In the genomic region with DNA sequence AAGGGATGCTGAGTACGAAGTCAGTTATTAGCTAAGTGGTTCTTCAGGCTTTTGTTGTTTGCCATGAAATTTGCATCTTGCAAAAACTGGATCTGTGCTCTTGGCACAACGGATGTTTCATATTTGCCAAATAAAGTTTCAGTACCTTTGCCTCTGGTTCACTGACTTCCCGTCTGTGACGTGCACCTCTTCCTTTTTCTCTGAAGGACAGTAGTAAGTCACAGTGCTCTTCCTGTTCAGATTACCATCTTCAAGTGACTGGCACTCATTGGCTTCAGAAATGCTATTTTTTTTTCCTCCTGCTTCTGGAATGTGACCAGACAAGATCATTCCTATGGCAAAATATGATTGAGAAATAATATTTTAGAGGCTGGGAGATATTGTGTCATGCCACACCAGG, we compare ENCODE assay signal across 18 cellular contexts.
DNase-seq lines count a peak whose midpoint lies in the region; ATAC-seq and TF ChIP-seq lines count a peak whose summit lies in the region.
"Had no signal": no experiment of that assay in that cellular context is flagged by ENCODE, and none has a peak within 500 bp of the region (broad histone marks: within the 10 kb centered on the region; RNA-seq: fewer than 3 reads in every experiment).

No MANE protein-coding gene starts in this region.

- 55 to 67% methylated on average over 3 to 4 of the region's 4 CpGs for WGBS in transverse colon (ENCODE audit: low coverage in 1 of 2), 2 donors

- H3K4me3 ChIP-seq in transverse colon = no peak overlapping the region
- H3K4me3 ChIP-seq: uterus had no signal

- in situ Hi-C loops in transverse colon (cut with MboI; ENCODE audit: low pct_ligation_motif_present in 1 of 4, low pct_unique_long_range_greater_than_20kb in 1 of 4, low sequenced_read_pairs in 3 of 4) = loop anchor here in 2 of 4 donors (25.0 kb wide), 1 partner anchor 501 kb away; no protein-coding TSS in a partner anchor

- no peaks in the 10 kb centered on the region for H3K27me3 Mint-ChIP-seq in T-helper 17 cell
- H3K27me3 Mint-ChIP-seq: B cell had no signal

- intact Hi-C loops in transverse colon (cut with DNase I; ENCODE audit: low total_unique reads) = no loop called here

- TF ChIP-seq CTCF in transverse colon (IDR thresholded peaks at IDR 0.05) = no peak

- peak overlapping the region; percentile 91 for H3K27ac Mint-ChIP-seq in T-helper 17 cell
- H3K27ac Mint-ChIP-seq: B cell, endodermal cell, H9 had no signal

- DNase-seq in stimulated activated CD4-positive, alpha-beta T cell treated with anti-CD3 and anti-CD28 coated beads, Interleukin-15, amount 100 ng/mL, for 24 hours = peak; percentile 8
- DNase-seq in stimulated activated CD4-positive, alpha-beta T cell treated with anti-CD3 and anti-CD28 coated beads, Interleukin-4, amount 100 ng/mL, for 4 hours = no peak
- no peak for DNase-seq in T-helper 17 cell
- no peak for DNase-seq in transverse colon
- no peak for DNase-seq in NCI-H2107 (lab: John Stamatoyannopoulos, UW)
- DNase-seq: endodermal cell, H9, left colon, NCI-H1092 treated with DMSO at 0.1 percent for 48 hours, NCI-H774, small intestine, uterus had no signal

- H3K4me3 Mint-ChIP-seq in T-helper 17 cell = no peak overlapping the region
- H3K4me3 Mint-ChIP-seq: B cell, endodermal cell, H9, neural crest cell had no signal

- no peak for TF ChIP-seq POLR2A in transverse colon (IDR thresholded peaks at IDR 0.05)

- H3K4me1 ChIP-seq in transverse colon = peaks cover 0 to 4% (median 0%) of the 10 kb centered on the region in 4 donors
- H3K4me1 ChIP-seq: uterus had no signal

- no peaks in the 10 kb centered on the region for H3K36me3 ChIP-seq in transverse colon
- H3K36me3 ChIP-seq: uterus had no signal

- H3K9me3 ChIP-seq in T-helper 17 cell (ENCODE audit: control insufficient read depth, low read length, poor library complexity, severe bottlenecking) = no peaks in the 10 kb centered on the region
- no peaks in the 10 kb centered on the region for H3K9me3 ChIP-seq in transverse colon
- H3K9me3 ChIP-seq: uterus had no signal

- H3K36me3 Mint-ChIP-seq in T-helper 17 cell (ENCODE audit: low read depth) = peaks cover 2% of the 10 kb centered on the region

- H3K27me3 ChIP-seq in transverse colon = no peaks in the 10 kb centered on the region
- H3K27me3 ChIP-seq: uterus had no signal

- H3K27ac ChIP-seq in transverse colon = no peak overlapping the region
- H3K27ac ChIP-seq: uterus had no signal

- ATAC-seq in HG03103 (IDR thresholded peaks at IDR 0.05; ENCODE audit: low read depth, unreplicated experiment) = peak; percentile 73
- peak; percentile 88 for ATAC-seq in T-helper 17 cell
- ATAC-seq in HG02571 (IDR thresholded peaks at IDR 0.05; ENCODE audit: unreplicated experiment) = no peak
- no peak for ATAC-seq in GM19467 (IDR thresholded peaks at IDR 0.05; ENCODE audit: unreplicated experiment)
- ATAC-seq: left colon, SK-N-SH treated with all-trans-retinoic acid at 6 μM for 48 hours had no signal

- peaks cover 10% of the 10 kb centered on the region for H3K4me1 Mint-ChIP-seq in T-helper 17 cell
- H3K4me1 Mint-ChIP-seq: neural crest cell had no signal

- TF ChIP-seq EP300 in transverse colon (IDR thresholded peaks at IDR 0.05; ENCODE audit: low read depth) = no peak

Comparison
In these comparisons a context has a peak if more than half of its experiments do, and no peak if none do; other contexts are left out.
1. ATAC-seq: peak in HG03103 (single experiment) and T-helper 17 cell (single experiment); none in HG02571 (single experiment) and GM19467 (single experiment).